ENCODE assay signal across 15 cellular contexts in genomic region chr2:47737191-47737975, GRCh38.
"Had no signal": no experiment of that assay in that cellular context is flagged by ENCODE, and none has a peak within 500 bp of the region (broad histone marks: within the 10 kb centered on the region; RNA-seq: fewer than 3 reads in every experiment).

No MANE protein-coding gene starts in this region.

- H3K27me3 ChIP-seq: left lung, right lobe of liver, suprapubic skin had no signal

- H3K4me1 Mint-ChIP-seq: activated naive CD8-positive, alpha-beta T cell treated with anti-CD3 and anti-CD28 coated beads, Interleukin-2, amount 50 U/mL, for 24 hours had no signal

- H3K27ac Mint-ChIP-seq: activated naive CD8-positive, alpha-beta T cell treated with anti-CD3 and anti-CD28 coated beads, Interleukin-2, amount 50 U/mL, for 24 hours; activated T-helper 1 cell treated with anti-CD3 and anti-CD28 coated beads, Interleukin-12 subunit alpha, Interleukin-12 subunit beta, Interleukin-2, Interleukin-4 antibody, amounts not matched to agents 30 ng/mL and 10 ng/mL and 1 ng/mL, durations not matched to agents 14 hours and 24 hours and 36 hours; dendritic cell treated with granulocyte-macrophage colony-stimulating factor and Interleukin-4, amounts not matched to agents 40 ng/mL and 50 ng/mL, for 4 days; natural killer cell treated with Interleukin-12 subunit alpha and Interleukin-12 subunit beta and Interleukin-15 and Interleukin-18, amount 100 ng/mL, for 72 hours; progenitor cell of endocrine pancreas had no signal

- H3K4me3 Mint-ChIP-seq: activated naive CD8-positive, alpha-beta T cell treated with anti-CD3 and anti-CD28 coated beads, Interleukin-2, amount 50 U/mL, for 24 hours; activated T-helper 1 cell treated with anti-CD3 and anti-CD28 coated beads, Interleukin-12 subunit alpha, Interleukin-12 subunit beta, Interleukin-2, Interleukin-4 antibody, amounts not matched to agents 30 ng/mL and 10 ng/mL and 1 ng/mL, durations not matched to agents 14 hours and 24 hours and 36 hours; dendritic cell treated with granulocyte-macrophage colony-stimulating factor and Interleukin-4, amounts not matched to agents 40 ng/mL and 50 ng/mL, for 4 days; natural killer cell treated with Interleukin-12 subunit alpha and Interleukin-12 subunit beta and Interleukin-15 and Interleukin-18, amount 100 ng/mL, for 72 hours had no signal

- H3K9me3 Mint-ChIP-seq: activated naive CD8-positive, alpha-beta T cell treated with anti-CD3 and anti-CD28 coated beads, Interleukin-2, amount 50 U/mL, for 24 hours; activated T-helper 1 cell treated with anti-CD3 and anti-CD28 coated beads, Interleukin-12 subunit alpha, Interleukin-12 subunit beta, Interleukin-2, Interleukin-4 antibody, amounts not matched to agents 30 ng/mL and 10 ng/mL and 1 ng/mL, durations not matched to agents 14 hours and 24 hours and 36 hours; dendritic cell treated with granulocyte-macrophage colony-stimulating factor and Interleukin-4, amounts not matched to agents 40 ng/mL and 50 ng/mL, for 4 days; natural killer cell treated with Interleukin-12 subunit alpha and Interleukin-12 subunit beta and Interleukin-15 and Interleukin-18, amount 100 ng/mL, for 72 hours had no signal

- H3K9me3 ChIP-seq: left lung, right lobe of liver, suprapubic skin had no signal

- H3K4me1 ChIP-seq: foreskin keratinocyte, left lung, right lobe of liver, suprapubic skin had no signal

- H3K4me3 ChIP-seq: left lung, right lobe of liver, suprapubic skin had no signal

- DNase-seq: activated CD4-positive, alpha-beta T cell treated with anti-CD3 and anti-CD28 coated beads for 4 hours; activated naive CD4-positive, alpha-beta T cell treated with Interleukin-2 at 50 U/mL for 16 hours; activated naive CD8-positive, alpha-beta T cell treated with anti-CD3 and anti-CD28 coated beads, Interleukin-2, amount 50 U/mL, for 24 hours; foreskin keratinocyte; left lung; nucleus accumbens; right lobe of liver; stimulated activated CD4-positive, alpha-beta T cell treated with anti-CD3 and anti-CD28 coated beads, Interleukin-12 subunit alpha, Interleukin-12 subunit beta, amount 100 ng/mL, for 4 hours; stimulated activated CD8-positive, alpha-beta memory T cell treated with anti-CD3 and anti-CD28 coated beads, Interleukin-4, amount 100 ng/mL, for 48 hours; stimulated activated naive CD8-positive, alpha-beta T cell treated with anti-CD3 and anti-CD28 coated beads, Interleukin-15, Interleukin-2, amounts not matched to agents 100 U/mL and 50 U/mL, for 24 hours had no signal

- H3K27ac ChIP-seq: foreskin keratinocyte, left lung, right lobe of liver, suprapubic skin had no signal

- H3K36me3 Mint-ChIP-seq: natural killer cell treated with Interleukin-12 subunit alpha and Interleukin-12 subunit beta and Interleukin-15 and Interleukin-18, amount 100 ng/mL, for 72 hours had no signal

- H3K36me3 ChIP-seq: left lung, right lobe of liver, suprapubic skin had no signal

- H3K27me3 Mint-ChIP-seq: activated naive CD8-positive, alpha-beta T cell treated with anti-CD3 and anti-CD28 coated beads, Interleukin-2, amount 50 U/mL, for 24 hours had no signal

- ATAC-seq: activated naive CD8-positive, alpha-beta T cell treated with anti-CD3 and anti-CD28 coated beads, Interleukin-2, amount 50 U/mL, for 24 hours; foreskin keratinocyte; left lung; natural killer cell treated with Interleukin-12 subunit alpha and Interleukin-12 subunit beta and Interleukin-15 and Interleukin-18, amount 100 ng/mL, for 72 hours; stimulated activated naive CD8-positive, alpha-beta T cell treated with anti-CD3 and anti-CD28 coated beads, Interleukin-15, Interleukin-2, amounts not matched to agents 100 U/mL and 50 U/mL, for 24 hours had no signal
